Comparison of ENCODE assay signal across 2 cellular contexts in the genomic region with DNA sequence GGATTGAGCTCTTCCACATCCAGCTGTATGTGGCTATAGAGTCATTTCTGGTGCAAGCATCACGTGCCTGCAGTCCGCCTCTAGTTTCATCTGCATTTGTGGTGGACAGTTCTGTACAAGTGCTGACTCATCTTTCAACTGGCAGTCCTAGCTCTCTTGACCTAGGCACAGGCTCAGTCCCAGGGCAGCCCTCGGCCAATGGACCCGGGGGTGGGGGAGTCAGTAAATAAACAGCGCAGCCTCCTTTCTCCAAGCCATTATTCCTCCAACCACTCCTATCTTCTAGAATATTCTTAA.
TF ChIP-seq lines count a peak whose summit lies in the region.

No MANE protein-coding gene starts in this region.

TF ChIP-seq in SK-N-SH, 30 proteins besides CTCF, POLR2A, EP300 and RAD21:
- TF ChIP-seq FOXM1 (IDR thresholded peaks at IDR 0.05; ENCODE audit: low read depth) (no peak), TAF1 (IDR thresholded peaks at IDR 0.05; ENCODE audit: borderline replicate concordance, low read depth, low read length) (no peak), TCF12 (IDR thresholded peaks at IDR 0.05) (0 out of 2 replicates have a peak, but pooled peaks have one; percentile 11), EZH2phosphoT487 (IDR thresholded peaks at IDR 0.05; ENCODE audit: borderline replicate concordance, low read depth) (no peak), GATA2 (CRISPR knock-in tag; IDR thresholded peaks at IDR 0.05) (no peak), RCOR1 (IDR thresholded peaks at IDR 0.05; ENCODE audit: low read length) (no peak), MEF2A (IDR thresholded peaks at IDR 0.05; ENCODE audit: borderline replicate concordance, low read depth) (no peak), MXI1 (IDR thresholded peaks at IDR 0.05; ENCODE audit: low read depth, low read length) (no peak), ELF1 (IDR thresholded peaks at IDR 0.05) (no peak), SIN3A (IDR thresholded peaks at IDR 0.05; ENCODE audit: borderline replicate concordance, low read depth, low read length) (no peak), GABPA (IDR thresholded peaks at IDR 0.05; ENCODE audit: low read depth) (no peak), SMC3 (IDR thresholded peaks at IDR 0.05; ENCODE audit: low read depth, low read length) (no peak), FOSL2 (IDR thresholded peaks at IDR 0.05; ENCODE audit: borderline replicate concordance, low read depth) (peak; percentile 39; the same call in 1 of the 2 replicates), NFIC (IDR thresholded peaks at IDR 0.05; ENCODE audit: borderline replicate concordance) (no peak), RXRA (IDR thresholded peaks at IDR 0.05; ENCODE audit: borderline replicate concordance, low read depth) (no peak), TEAD4 (IDR thresholded peaks at IDR 0.05; ENCODE audit: borderline replicate concordance, insufficient read depth) (no peak), RFX5 (IDR thresholded peaks at IDR 0.05; ENCODE audit: low read length) (no peak)
- TF ChIP-seq, protein P1, sequence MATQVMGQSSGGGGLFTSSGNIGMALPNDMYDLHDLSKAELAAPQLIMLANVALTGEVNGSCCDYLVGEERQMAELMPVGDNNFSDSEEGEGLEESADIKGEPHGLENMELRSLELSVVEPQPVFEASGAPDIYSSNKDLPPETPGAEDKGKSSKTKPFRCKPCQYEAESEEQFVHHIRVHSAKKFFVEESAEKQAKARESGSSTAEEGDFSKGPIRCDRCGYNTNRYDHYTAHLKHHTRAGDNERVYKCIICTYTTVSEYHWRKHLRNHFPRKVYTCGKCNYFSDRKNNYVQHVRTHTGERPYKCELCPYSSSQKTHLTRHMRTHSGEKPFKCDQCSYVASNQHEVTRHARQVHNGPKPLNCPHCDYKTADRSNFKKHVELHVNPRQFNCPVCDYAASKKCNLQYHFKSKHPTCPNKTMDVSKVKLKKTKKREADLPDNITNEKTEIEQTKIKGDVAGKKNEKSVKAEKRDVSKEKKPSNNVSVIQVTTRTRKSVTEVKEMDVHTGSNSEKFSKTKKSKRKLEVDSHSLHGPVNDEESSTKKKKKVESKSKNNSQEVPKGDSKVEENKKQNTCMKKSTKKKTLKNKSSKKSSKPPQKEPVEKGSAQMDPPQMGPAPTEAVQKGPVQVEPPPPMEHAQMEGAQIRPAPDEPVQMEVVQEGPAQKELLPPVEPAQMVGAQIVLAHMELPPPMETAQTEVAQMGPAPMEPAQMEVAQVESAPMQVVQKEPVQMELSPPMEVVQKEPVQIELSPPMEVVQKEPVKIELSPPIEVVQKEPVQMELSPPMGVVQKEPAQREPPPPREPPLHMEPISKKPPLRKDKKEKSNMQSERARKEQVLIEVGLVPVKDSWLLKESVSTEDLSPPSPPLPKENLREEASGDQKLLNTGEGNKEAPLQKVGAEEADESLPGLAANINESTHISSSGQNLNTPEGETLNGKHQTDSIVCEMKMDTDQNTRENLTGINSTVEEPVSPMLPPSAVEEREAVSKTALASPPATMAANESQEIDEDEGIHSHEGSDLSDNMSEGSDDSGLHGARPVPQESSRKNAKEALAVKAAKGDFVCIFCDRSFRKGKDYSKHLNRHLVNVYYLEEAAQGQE (IDR thresholded peaks at IDR 0.05; ENCODE audit: low read depth, low read length) = 0 out of 2 replicates have a peak, but pooled peaks have one; percentile 30
- TF ChIP-seq, protein P2, sequence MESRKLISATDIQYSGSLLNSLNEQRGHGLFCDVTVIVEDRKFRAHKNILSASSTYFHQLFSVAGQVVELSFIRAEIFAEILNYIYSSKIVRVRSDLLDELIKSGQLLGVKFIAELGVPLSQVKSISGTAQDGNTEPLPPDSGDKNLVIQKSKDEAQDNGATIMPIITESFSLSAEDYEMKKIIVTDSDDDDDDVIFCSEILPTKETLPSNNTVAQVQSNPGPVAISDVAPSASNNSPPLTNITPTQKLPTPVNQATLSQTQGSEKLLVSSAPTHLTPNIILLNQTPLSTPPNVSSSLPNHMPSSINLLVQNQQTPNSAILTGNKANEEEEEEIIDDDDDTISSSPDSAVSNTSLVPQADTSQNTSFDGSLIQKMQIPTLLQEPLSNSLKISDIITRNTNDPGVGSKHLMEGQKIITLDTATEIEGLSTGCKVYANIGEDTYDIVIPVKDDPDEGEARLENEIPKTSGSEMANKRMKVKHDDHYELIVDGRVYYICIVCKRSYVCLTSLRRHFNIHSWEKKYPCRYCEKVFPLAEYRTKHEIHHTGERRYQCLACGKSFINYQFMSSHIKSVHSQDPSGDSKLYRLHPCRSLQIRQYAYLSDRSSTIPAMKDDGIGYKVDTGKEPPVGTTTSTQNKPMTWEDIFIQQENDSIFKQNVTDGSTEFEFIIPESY (IDR thresholded peaks at IDR 0.05; ENCODE audit: borderline replicate concordance, low read depth) = no peak
- TF ChIP-seq, protein P3, sequence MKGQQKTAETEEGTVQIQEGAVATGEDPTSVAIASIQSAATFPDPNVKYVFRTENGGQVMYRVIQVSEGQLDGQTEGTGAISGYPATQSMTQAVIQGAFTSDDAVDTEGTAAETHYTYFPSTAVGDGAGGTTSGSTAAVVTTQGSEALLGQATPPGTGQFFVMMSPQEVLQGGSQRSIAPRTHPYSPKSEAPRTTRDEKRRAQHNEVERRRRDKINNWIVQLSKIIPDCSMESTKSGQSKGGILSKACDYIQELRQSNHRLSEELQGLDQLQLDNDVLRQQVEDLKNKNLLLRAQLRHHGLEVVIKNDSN (IDR thresholded peaks at IDR 0.05; ENCODE audit: borderline replicate concordance, low read depth) = peak; percentile 70; the same call in 1 of the 2 replicates
- TF ChIP-seq, protein P4, sequence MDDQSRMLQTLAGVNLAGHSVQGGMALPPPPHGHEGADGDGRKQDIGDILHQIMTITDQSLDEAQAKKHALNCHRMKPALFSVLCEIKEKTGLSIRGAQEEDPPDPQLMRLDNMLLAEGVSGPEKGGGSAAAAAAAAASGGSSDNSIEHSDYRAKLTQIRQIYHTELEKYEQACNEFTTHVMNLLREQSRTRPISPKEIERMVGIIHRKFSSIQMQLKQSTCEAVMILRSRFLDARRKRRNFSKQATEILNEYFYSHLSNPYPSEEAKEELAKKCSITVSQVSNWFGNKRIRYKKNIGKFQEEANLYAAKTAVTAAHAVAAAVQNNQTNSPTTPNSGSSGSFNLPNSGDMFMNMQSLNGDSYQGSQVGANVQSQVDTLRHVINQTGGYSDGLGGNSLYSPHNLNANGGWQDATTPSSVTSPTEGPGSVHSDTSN (IDR thresholded peaks at IDR 0.05) = no peak
- TF ChIP-seq, protein P5, sequence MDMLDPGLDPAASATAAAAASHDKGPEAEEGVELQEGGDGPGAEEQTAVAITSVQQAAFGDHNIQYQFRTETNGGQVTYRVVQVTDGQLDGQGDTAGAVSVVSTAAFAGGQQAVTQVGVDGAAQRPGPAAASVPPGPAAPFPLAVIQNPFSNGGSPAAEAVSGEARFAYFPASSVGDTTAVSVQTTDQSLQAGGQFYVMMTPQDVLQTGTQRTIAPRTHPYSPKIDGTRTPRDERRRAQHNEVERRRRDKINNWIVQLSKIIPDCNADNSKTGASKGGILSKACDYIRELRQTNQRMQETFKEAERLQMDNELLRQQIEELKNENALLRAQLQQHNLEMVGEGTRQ (IDR thresholded peaks at IDR 0.05; ENCODE audit: borderline replicate concordance, low read depth, low read length) = no peak
TF ChIP-seq in SK-N-SH: peak in this region for 4.

TF ChIP-seq in HepG2, 621 proteins besides CTCF, POLR2A, EP300 and RAD21:
- no peak for TF ChIP-seq ADNP (CRISPR knock-in tag; IDR thresholded peaks at IDR 0.05)
- peak; percentile 53; the same call in 1 of the 2 replicates for TF ChIP-seq MAFF (IDR thresholded peaks at IDR 0.05; ENCODE audit: low read depth, low read length)
- peak; percentile 56 to 70; a peak in 3 of 4 replicates for TF ChIP-seq MAFK (conservative IDR thresholded peaks at IDR 0.05 in 1 of 2, IDR thresholded peaks at IDR 0.05 in 1 of 2; ENCODE audit: low read length in 2 of 2)
- peak; percentile 45; the same call in 1 of the 2 replicates for TF ChIP-seq FOSL2 (CRISPR knock-in tag; IDR thresholded peaks at IDR 0.05)
- TF ChIP-seq NFE2L2 (IDR thresholded peaks at IDR 0.05; ENCODE audit: low read length) = 0 out of 2 replicates have a peak, but pooled peaks have one; percentile 37
